ENCODE assay signal across 1 cellular context in the genomic region with DNA sequence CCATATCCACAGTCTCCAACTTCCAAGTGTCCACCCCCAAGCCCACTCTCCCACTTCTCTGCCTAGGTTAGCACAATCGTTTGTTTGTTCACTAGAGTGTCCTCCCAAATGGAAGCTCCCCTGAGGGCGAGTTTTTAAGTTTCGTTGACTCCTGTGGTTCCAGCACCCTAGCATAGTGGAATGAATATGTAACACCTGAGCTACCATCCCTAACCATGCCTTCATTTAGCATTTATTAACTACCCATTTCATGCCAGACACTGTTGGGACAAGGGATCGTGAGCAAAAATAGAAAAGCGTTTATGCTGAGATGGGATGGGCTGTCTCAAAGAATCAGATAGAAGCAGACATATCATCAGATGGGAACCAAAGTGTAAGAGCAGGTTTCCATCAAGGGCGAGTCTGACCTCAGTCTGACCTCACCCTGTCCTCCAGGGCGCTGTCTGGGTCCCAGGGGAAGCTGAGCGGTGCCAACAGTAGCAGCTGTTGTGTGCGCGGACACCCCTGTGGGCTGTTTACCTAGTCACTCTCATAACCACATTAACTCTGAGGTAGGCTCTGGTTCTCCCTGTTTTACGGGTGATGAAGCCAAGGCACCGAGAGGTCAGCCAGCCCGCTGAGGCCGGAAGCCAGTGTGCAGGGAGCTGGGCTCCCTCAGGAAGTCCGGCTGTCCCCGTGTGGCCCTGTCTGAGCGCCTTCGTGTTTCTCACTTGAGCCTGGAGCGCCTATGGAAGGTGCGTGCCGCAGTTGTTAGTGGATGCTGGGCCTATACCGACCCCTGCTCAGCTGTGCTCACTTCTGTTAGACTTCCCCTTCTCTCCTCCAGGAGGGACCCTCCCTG.
TF ChIP-seq lines count a peak whose summit lies in the region.

No MANE protein-coding gene starts in this region.

TF ChIP-seq in HepG2, 621 proteins besides CTCF, POLR2A, EP300 and RAD21 (continued from another document and continues in another):
- TF ChIP-seq, protein P1, sequence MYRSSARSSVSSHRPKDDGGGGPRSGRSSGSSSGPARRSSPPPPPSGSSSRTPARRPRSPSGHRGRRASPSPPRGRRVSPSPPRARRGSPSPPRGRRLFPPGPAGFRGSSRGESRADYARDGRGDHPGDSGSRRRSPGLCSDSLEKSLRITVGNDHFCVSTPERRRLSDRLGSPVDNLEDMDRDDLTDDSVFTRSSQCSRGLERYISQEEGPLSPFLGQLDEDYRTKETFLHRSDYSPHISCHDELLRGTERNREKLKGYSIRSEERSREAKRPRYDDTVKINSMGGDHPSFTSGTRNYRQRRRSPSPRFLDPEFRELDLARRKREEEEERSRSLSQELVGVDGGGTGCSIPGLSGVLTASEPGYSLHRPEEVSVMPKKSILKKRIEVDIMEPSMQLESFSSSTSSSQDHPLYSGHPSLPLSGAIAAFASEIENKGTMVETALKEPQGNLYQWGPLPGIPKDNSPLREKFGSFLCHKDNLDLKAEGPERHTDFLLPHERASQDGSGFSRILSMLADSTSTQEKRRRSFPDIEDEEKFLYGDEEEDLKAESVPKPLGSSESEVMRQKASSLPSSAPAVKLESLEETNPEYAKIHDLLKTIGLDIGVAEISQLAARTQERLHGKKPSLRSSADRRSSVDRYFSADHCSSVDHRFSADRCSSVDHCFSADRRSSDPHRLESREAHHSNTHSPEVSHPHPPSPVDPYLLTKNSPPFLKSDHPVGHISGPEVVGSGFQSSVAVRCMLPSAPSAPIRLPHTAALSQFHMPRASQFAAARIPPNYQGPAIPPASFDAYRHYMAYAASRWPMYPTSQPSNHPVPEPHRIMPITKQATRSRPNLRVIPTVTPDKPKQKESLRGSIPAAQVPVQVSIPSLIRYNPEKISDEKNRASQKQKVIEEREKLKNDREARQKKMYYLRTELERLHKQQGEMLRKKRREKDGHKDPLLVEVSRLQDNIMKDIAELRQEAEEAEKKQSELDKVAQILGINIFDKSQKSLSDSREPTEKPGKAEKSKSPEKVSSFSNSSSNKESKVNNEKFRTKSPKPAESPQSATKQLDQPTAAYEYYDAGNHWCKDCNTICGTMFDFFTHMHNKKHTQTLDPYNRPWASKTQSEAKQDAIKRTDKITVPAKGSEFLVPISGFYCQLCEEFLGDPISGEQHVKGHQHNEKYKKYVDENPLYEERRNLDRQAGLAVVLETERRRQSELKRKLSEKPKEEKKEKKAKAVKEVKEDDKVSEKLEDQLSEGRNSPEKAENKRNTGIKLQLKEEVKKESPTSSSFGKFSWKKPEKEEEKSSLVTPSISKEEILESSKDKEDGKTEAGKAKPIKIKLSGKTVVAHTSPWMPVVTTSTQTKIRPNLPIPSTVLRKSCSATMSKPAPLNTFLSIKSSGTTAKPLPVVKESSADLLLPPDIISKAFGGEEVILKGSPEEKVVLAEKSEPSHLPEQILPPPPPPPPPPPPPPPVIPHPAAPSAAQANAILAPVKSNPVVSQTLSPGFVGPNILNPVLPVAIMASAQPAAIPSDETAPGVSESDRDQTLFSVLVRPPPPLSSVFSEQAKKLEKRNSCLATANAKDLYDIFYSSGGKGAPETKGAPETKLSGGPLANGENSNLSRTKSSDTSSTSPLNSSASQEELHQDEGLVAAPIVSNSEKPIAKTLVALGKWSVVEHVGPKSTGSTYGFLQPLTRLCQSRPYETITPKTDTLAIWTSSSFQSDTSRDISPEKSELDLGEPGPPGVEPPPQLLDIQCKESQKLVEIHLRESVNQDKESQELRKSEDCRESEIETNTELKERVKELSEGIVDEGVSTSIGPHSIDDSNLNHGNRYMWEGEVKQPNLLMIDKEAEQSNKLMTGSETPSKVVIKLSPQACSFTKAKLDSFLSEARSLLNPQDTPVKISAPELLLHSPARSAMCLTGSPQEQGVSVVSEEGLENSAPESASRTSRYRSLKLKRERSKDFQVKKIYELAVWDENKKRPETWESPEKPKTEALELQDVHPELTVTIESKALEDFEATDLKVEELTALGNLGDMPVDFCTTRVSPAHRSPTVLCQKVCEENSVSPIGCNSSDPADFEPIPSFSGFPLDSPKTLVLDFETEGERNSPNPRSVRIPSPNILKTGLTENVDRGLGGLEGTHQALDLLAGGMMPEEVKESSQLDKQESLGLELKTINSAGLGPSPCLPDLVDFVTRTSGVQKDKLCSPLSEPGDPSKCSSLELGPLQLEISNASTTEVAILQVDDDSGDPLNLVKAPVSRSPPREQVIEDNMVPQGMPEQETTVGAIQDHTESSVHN (CRISPR knock-in tag; IDR thresholded peaks at IDR 0.05), result no peak
- TF ChIP-seq ZNF496 (CRISPR knock-in tag; IDR thresholded peaks at IDR 0.05; ENCODE audit: insufficient replicate concordance), result no peak
- 0 out of 2 replicates have a peak, but pooled peaks have one; percentile 31 for TF ChIP-seq ZSCAN21 (CRISPR knock-in tag; IDR thresholded peaks at IDR 0.05; ENCODE audit: borderline replicate concordance)
- no peak for TF ChIP-seq MED8 (CRISPR knock-in tag; IDR thresholded peaks at IDR 0.05; ENCODE audit: insufficient replicate concordance)
- no peak for TF ChIP-seq TARDBP (CRISPR knock-in tag; IDR thresholded peaks at IDR 0.05)
- TF ChIP-seq, protein P2, sequence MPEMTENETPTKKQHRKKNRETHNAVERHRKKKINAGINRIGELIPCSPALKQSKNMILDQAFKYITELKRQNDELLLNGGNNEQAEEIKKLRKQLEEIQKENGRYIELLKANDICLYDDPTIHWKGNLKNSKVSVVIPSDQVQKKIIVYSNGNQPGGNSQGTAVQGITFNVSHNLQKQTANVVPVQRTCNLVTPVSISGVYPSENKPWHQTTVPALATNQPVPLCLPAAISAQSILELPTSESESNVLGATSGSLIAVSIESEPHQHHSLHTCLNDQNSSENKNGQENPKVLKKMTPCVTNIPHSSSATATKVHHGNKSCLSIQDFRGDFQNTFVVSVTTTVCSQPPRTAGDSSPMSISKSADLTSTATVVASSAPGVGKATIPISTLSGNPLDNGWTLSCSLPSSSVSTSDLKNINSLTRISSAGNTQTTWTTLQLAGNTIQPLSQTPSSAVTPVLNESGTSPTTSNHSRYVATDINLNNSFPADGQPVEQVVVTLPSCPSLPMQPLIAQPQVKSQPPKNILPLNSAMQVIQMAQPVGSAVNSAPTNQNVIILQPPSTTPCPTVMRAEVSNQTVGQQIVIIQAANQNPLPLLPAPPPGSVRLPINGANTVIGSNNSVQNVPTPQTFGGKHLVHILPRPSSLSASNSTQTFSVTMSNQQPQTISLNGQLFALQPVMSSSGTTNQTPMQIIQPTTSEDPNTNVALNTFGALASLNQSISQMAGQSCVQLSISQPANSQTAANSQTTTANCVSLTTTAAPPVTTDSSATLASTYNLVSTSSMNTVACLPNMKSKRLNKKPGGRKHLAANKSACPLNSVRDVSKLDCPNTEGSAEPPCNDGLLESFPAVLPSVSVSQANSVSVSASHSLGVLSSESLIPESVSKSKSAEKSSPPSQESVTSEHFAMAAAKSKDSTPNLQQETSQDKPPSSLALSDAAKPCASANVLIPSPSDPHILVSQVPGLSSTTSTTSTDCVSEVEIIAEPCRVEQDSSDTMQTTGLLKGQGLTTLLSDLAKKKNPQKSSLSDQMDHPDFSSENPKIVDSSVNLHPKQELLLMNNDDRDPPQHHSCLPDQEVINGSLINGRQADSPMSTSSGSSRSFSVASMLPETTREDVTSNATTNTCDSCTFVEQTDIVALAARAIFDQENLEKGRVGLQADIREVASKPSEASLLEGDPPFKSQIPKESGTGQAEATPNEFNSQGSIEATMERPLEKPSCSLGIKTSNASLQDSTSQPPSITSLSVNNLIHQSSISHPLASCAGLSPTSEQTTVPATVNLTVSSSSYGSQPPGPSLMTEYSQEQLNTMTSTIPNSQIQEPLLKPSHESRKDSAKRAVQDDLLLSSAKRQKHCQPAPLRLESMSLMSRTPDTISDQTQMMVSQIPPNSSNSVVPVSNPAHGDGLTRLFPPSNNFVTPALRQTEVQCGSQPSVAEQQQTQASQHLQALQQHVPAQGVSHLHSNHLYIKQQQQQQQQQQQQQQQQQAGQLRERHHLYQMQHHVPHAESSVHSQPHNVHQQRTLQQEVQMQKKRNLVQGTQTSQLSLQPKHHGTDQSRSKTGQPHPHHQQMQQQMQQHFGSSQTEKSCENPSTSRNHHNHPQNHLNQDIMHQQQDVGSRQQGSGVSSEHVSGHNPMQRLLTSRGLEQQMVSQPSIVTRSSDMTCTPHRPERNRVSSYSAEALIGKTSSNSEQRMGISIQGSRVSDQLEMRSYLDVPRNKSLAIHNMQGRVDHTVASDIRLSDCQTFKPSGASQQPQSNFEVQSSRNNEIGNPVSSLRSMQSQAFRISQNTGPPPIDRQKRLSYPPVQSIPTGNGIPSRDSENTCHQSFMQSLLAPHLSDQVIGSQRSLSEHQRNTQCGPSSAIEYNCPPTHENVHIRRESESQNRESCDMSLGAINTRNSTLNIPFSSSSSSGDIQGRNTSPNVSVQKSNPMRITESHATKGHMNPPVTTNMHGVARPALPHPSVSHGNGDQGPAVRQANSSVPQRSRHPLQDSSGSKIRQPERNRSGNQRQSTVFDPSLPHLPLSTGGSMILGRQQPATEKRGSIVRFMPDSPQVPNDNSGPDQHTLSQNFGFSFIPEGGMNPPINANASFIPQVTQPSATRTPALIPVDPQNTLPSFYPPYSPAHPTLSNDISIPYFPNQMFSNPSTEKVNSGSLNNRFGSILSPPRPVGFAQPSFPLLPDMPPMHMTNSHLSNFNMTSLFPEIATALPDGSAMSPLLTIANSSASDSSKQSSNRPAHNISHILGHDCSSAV (CRISPR knock-in tag; IDR thresholded peaks at IDR 0.05; ENCODE audit: borderline replicate concordance), result no peak
- no peak for TF ChIP-seq ELF1 (CRISPR knock-in tag; IDR thresholded peaks at IDR 0.05)
- TF ChIP-seq PHF20 (CRISPR knock-in tag; IDR thresholded peaks at IDR 0.05), result no peak
- no peak for TF ChIP-seq NR2F1 (CRISPR knock-in tag; IDR thresholded peaks at IDR 0.05)
- TF ChIP-seq TEAD3 (CRISPR knock-in tag; optimal IDR thresholded peaks at IDR 0.05; ENCODE audit: borderline replicate concordance), result no peak
- TF ChIP-seq ZMYM4 (CRISPR knock-in tag; IDR thresholded peaks at IDR 0.05), result no peak
- TF ChIP-seq, protein P3, sequence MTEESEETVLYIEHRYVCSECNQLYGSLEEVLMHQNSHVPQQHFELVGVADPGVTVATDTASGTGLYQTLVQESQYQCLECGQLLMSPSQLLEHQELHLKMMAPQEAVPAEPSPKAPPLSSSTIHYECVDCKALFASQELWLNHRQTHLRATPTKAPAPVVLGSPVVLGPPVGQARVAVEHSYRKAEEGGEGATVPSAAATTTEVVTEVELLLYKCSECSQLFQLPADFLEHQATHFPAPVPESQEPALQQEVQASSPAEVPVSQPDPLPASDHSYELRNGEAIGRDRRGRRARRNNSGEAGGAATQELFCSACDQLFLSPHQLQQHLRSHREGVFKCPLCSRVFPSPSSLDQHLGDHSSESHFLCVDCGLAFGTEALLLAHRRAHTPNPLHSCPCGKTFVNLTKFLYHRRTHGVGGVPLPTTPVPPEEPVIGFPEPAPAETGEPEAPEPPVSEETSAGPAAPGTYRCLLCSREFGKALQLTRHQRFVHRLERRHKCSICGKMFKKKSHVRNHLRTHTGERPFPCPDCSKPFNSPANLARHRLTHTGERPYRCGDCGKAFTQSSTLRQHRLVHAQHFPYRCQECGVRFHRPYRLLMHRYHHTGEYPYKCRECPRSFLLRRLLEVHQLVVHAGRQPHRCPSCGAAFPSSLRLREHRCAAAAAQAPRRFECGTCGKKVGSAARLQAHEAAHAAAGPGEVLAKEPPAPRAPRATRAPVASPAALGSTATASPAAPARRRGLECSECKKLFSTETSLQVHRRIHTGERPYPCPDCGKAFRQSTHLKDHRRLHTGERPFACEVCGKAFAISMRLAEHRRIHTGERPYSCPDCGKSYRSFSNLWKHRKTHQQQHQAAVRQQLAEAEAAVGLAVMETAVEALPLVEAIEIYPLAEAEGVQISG (CRISPR knock-in tag; IDR thresholded peaks at IDR 0.05), result no peak
- no peak for TF ChIP-seq ZNF7 (CRISPR knock-in tag; IDR thresholded peaks at IDR 0.05)
- TF ChIP-seq, protein P4, sequence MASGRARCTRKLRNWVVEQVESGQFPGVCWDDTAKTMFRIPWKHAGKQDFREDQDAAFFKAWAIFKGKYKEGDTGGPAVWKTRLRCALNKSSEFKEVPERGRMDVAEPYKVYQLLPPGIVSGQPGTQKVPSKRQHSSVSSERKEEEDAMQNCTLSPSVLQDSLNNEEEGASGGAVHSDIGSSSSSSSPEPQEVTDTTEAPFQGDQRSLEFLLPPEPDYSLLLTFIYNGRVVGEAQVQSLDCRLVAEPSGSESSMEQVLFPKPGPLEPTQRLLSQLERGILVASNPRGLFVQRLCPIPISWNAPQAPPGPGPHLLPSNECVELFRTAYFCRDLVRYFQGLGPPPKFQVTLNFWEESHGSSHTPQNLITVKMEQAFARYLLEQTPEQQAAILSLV (CRISPR knock-in tag; IDR thresholded peaks at IDR 0.05; ENCODE audit: borderline replicate concordance), result no peak
- TF ChIP-seq RBM22 (optimal IDR thresholded peaks at IDR 0.05; ENCODE audit: low read length), result peak; percentile 81
- TF ChIP-seq, protein P5, sequence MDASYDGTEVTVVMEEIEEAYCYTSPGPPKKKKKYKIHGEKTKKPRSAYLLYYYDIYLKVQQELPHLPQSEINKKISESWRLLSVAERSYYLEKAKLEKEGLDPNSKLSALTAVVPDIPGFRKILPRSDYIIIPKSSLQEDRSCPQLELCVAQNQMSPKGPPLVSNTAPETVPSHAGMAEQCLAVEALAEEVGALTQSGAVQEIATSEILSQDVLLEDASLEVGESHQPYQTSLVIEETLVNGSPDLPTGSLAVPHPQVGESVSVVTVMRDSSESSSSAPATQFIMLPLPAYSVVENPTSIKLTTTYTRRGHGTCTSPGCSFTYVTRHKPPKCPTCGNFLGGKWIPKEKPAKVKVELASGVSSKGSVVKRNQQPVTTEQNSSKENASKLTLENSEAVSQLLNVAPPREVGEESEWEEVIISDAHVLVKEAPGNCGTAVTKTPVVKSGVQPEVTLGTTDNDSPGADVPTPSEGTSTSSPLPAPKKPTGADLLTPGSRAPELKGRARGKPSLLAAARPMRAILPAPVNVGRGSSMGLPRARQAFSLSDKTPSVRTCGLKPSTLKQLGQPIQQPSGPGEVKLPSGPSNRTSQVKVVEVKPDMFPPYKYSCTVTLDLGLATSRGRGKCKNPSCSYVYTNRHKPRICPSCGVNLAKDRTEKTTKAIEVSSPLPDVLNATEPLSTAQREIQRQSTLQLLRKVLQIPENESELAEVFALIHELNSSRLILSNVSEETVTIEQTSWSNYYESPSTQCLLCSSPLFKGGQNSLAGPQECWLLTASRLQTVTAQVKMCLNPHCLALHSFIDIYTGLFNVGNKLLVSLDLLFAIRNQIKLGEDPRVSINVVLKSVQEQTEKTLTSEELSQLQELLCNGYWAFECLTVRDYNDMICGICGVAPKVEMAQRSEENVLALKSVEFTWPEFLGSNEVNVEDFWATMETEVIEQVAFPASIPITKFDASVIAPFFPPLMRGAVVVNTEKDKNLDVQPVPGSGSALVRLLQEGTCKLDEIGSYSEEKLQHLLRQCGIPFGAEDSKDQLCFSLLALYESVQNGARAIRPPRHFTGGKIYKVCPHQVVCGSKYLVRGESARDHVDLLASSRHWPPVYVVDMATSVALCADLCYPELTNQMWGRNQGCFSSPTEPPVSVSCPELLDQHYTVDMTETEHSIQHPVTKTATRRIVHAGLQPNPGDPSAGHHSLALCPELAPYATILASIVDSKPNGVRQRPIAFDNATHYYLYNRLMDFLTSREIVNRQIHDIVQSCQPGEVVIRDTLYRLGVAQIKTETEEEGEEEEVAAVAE (CRISPR knock-in tag; IDR thresholded peaks at IDR 0.05; ENCODE audit: borderline replicate concordance), result no peak
- TF ChIP-seq, protein P6, sequence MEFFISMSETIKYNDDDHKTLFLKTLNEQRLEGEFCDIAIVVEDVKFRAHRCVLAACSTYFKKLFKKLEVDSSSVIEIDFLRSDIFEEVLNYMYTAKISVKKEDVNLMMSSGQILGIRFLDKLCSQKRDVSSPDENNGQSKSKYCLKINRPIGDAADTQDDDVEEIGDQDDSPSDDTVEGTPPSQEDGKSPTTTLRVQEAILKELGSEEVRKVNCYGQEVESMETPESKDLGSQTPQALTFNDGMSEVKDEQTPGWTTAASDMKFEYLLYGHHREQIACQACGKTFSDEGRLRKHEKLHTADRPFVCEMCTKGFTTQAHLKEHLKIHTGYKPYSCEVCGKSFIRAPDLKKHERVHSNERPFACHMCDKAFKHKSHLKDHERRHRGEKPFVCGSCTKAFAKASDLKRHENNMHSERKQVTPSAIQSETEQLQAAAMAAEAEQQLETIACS (CRISPR knock-in tag; IDR thresholded peaks at IDR 0.05), result no peak
- no peak for TF ChIP-seq FOXO1 (CRISPR knock-in tag; IDR thresholded peaks at IDR 0.05)
- TF ChIP-seq ZNF253 (CRISPR knock-in tag; IDR thresholded peaks at IDR 0.05; ENCODE audit: borderline replicate concordance), result no peak
- no peak for TF ChIP-seq ZNF768 (CRISPR knock-in tag; IDR thresholded peaks at IDR 0.05)
